ENCODE assay signal across 22 cellular contexts in genomic region chr1:234235373-234235772, GRCh38.
DNase-seq lines count a peak whose midpoint lies in the region; ATAC-seq, FAIRE-seq and TF ChIP-seq lines count a peak whose summit lies in the region.
"Had no signal": no experiment of that assay in that cellular context is flagged by ENCODE, and none has a peak within 500 bp of the region (broad histone marks: within the 10 kb centered on the region; RNA-seq: fewer than 3 reads in every experiment).

No MANE protein-coding gene starts in this region.

- TF ChIP-seq POLR2A in HepG2 (IDR thresholded peaks at IDR 0.05; ENCODE audit: insufficient read depth in 1 of 2, low read depth in 2 of 2, low read length in 2 of 2): no peak

- POLR2A ChIA-PET in HepG2 (lab: Yijun Ruan, JAX): no interaction called here

- no peak overlapping the region for H3K27ac ChIP-seq in HepG2 (ENCODE audit: extremely low read length, insufficient read depth, low read length)
- H3K27ac ChIP-seq: C4-2B, HL-60 had no signal

- H3K36me3 ChIP-seq in HepG2 (replicated peaks in 1 of 2; ENCODE audit: control insufficient read depth in 1 of 2, insufficient read depth in 2 of 2, low read length in 2 of 2): no peaks in the 10 kb centered on the region
- H3K36me3 ChIP-seq: MG63 had no signal

- no peaks in the 10 kb centered on the region for H3K9me3 ChIP-seq in HepG2 (ENCODE audit: low read length)
- H3K9me3 ChIP-seq: MG63 had no signal

- CTCF ChIA-PET in HepG2 (lab: Yijun Ruan, JAX; ENCODE audit: low intra/inter-chr PET ratio, low total read pairs): no interaction called here

- H2AFZ ChIP-seq in HepG2 (ENCODE audit: low read length): no peak overlapping the region

- TF ChIP-seq CTCF in AG10803 (conservative IDR thresholded peaks at IDR 0.05; ENCODE audit: low read length) (no peak), HepG2 (CRISPR knock-in tag; IDR thresholded peaks at IDR 0.05) (0 out of 2 replicates have a peak, but pooled peaks have one; percentile 3)

- TF ChIP-seq EP300 in HepG2 (IDR thresholded peaks at IDR 0.05; ENCODE audit: low read depth in 2 of 2, low read length in 2 of 2): no peak
- TF ChIP-seq EP300 in HepG2 (CRISPR knock-in tag; IDR thresholded peaks at IDR 0.05; ENCODE audit: borderline replicate concordance): no peak

- ATAC-seq in HepG2 (peak; percentile 83), GM19463 (IDR thresholded peaks at IDR 0.05; ENCODE audit: unreplicated experiment) (no peak)
- ATAC-seq: Panc1 had no signal

- peak; percentile 81 for FAIRE-seq in HepG2 (lab: Jason Lieb, UNC)

- H3K9ac ChIP-seq in HepG2 (ENCODE audit: insufficient read depth, low read depth, low read length): no peak overlapping the region

- H4K20me1 ChIP-seq in HepG2 (ENCODE audit: insufficient read depth, low read length): no peaks in the 10 kb centered on the region

- 0 out of 5 replicates have a peak, but pooled peaks cover 0 to 4% of the 10 kb centered on the region in 2 experiments for H3K27me3 ChIP-seq in HepG2 (ENCODE audit: control insufficient read depth in 1 of 2, insufficient read depth in 2 of 2, low read length in 2 of 2)

- H3K4me2 ChIP-seq in HepG2 (ENCODE audit: low read depth, low read length): peak overlapping the region; percentile 54

- in situ Hi-C loops in HepG2 (cut with HindIII; ENCODE audit: extremely low pct_ligation_motif_present, low pct_unique_long_range_greater_than_20kb): no loop called here

- no peak for TF ChIP-seq RAD21 in HepG2 (CRISPR knock-in tag; IDR thresholded peaks at IDR 0.05)

- BruUV-seq in HepG2 (replicated peaks; lab: Mats Ljungman, UMichigan): no TSS peak

- no peaks in the 10 kb centered on the region for H3K79me2 ChIP-seq in HepG2 (ENCODE audit: insufficient read depth, low read length)

- 0% methylated on average over 2 of the region's 2 CpGs for WGBS in HepG2 (ENCODE audit: low lambda C conversion rate)

- intact Hi-C loops in HepG2 (cut with micrococcal nuclease; ENCODE audit: unreplicated experiment): no loop called here

- DNase-seq in AG10803 (ENCODE audit: low read depth): peak; percentile 6
- peak; percentile 87 for DNase-seq in DMS 273 (lab: John Stamatoyannopoulos, UW; ENCODE audit: unreplicated experiment)
- peak; percentile 24 for DNase-seq in NCI-H446 treated with DMSO at 0.1 percent for 48 hours (lab: John Stamatoyannopoulos, UW)
- DNase-seq in HepG2 (ENCODE audit: low spot score): peak; percentile 48
- no peak for DNase-seq in globus pallidus (ENCODE audit: low spot score)
- DNase-seq in DMS153 treated with DMSO at 0.1 percent for 48 hours (lab: John Stamatoyannopoulos, UW; ENCODE audit: unreplicated experiment): no peak
- DNase-seq: ACHN, AML-193, GF-D8, HCEC 1CT, IMR-90, Karpas-422, MG63, NCI-H1092 treated with DMSO at 0.1 percent for 48 hours, NCI-H146, NCI-H2107, NCI-H226, NCI-H524 treated with DMSO at 0.1 percent for 48 hours had no signal

- no peak overlapping the region for H3K4me3 ChIP-seq in AG10803 (ENCODE audit: low read length)
- peak overlapping the region in 2 of 3 experiments; percentile 22 to 39; a peak in 2 of 6 replicates for H3K4me3 ChIP-seq in HepG2 (replicated peaks in 1 of 3; ENCODE audit: insufficient read depth in 1 of 3, low read depth in 2 of 3, low read length in 3 of 3)
- H3K4me3 ChIP-seq: MG63 had no signal

- H3K4me1 ChIP-seq in HepG2 (ENCODE audit: insufficient read depth, low read length): peaks cover 26% of the 10 kb centered on the region

TF ChIP-seq in HepG2, 621 proteins besides CTCF, POLR2A, EP300 and RAD21 (continues in another document):
- TF ChIP-seq TEAD3 (CRISPR knock-in tag; optimal IDR thresholded peaks at IDR 0.05; ENCODE audit: borderline replicate concordance): peak; percentile 74
- no peak for TF ChIP-seq SOX6 (IDR thresholded peaks at IDR 0.05)
- peak; percentile 34; the same call in 1 of the 2 replicates for TF ChIP-seq SOX6 (CRISPR knock-in tag; IDR thresholded peaks at IDR 0.05)
- peak; percentile 18 for TF ChIP-seq TBL1XR1 (IDR thresholded peaks at IDR 0.05; ENCODE audit: borderline replicate concordance, low read length, partially characterized antibody)
- TF ChIP-seq JUN (CRISPR knock-in tag; IDR thresholded peaks at IDR 0.05): no peak
- TF ChIP-seq FOXO1 (CRISPR knock-in tag; IDR thresholded peaks at IDR 0.05): 0 out of 2 replicates have a peak, but pooled peaks have one; percentile 10
- TF ChIP-seq PAXIP1 (CRISPR knock-in tag; conservative IDR thresholded peaks at IDR 0.05): peak; percentile 67
- TF ChIP-seq RXRA (CRISPR knock-in tag; IDR thresholded peaks at IDR 0.05): 0 out of 2 replicates have a peak, but pooled peaks have one; percentile 26
- no peak for TF ChIP-seq ARID3A (IDR thresholded peaks at IDR 0.05; ENCODE audit: low read depth, low read length)
- TF ChIP-seq BCL6 (CRISPR knock-in tag; IDR thresholded peaks at IDR 0.05): peak; percentile 96
- TF ChIP-seq RARA (CRISPR knock-in tag; IDR thresholded peaks at IDR 0.05): peak; percentile 82
- TF ChIP-seq FIP1L1 (IDR thresholded peaks at IDR 0.05; ENCODE audit: borderline replicate concordance, insufficient read depth, low read depth, low read length): no peak
- TF ChIP-seq, protein P1, sequence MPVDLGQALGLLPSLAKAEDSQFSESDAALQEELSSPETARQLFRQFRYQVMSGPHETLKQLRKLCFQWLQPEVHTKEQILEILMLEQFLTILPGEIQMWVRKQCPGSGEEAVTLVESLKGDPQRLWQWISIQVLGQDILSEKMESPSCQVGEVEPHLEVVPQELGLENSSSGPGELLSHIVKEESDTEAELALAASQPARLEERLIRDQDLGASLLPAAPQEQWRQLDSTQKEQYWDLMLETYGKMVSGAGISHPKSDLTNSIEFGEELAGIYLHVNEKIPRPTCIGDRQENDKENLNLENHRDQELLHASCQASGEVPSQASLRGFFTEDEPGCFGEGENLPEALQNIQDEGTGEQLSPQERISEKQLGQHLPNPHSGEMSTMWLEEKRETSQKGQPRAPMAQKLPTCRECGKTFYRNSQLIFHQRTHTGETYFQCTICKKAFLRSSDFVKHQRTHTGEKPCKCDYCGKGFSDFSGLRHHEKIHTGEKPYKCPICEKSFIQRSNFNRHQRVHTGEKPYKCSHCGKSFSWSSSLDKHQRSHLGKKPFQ (CRISPR knock-in tag; IDR thresholded peaks at IDR 0.05; ENCODE audit: insufficient replicate concordance): no peak
- TF ChIP-seq TAF15 (IDR thresholded peaks at IDR 0.05; ENCODE audit: low read depth, low read length, poor library complexity, severe bottlenecking): no peak
- TF ChIP-seq ZNF124 (CRISPR knock-in tag; IDR thresholded peaks at IDR 0.05): peak; percentile 90; the same call in 1 of the 2 replicates
- TF ChIP-seq MYC (CRISPR knock-in tag; IDR thresholded peaks at IDR 0.05; ENCODE audit: borderline replicate concordance): peak; percentile 24; the same call in 1 of the 2 replicates
- peak; percentile 48; the same call in 1 of the 2 replicates for TF ChIP-seq SALL1 (CRISPR knock-in tag; IDR thresholded peaks at IDR 0.05)
- peak; percentile 49; the same call in 1 of the 2 replicates for TF ChIP-seq NR2C2 (CRISPR knock-in tag; IDR thresholded peaks at IDR 0.05; ENCODE audit: borderline replicate concordance)
- TF ChIP-seq, protein P2, sequence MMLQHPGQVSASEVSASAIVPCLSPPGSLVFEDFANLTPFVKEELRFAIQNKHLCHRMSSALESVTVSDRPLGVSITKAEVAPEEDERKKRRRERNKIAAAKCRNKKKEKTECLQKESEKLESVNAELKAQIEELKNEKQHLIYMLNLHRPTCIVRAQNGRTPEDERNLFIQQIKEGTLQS (CRISPR knock-in tag; IDR thresholded peaks at IDR 0.05): no peak

Comparison
In these comparisons a context has a peak if more than half of its experiments do, and no peak if none do; other contexts are left out.
1. DNase-seq: peak in AG10803 (single experiment), DMS 273 (single experiment), NCI-H446 treated with DMSO at 0.1 percent for 48 hours (single experiment) and HepG2 (single experiment); none in globus pallidus (single experiment) and DMS153 treated with DMSO at 0.1 percent for 48 hours (single experiment).